22 cellular contexts compared by ENCODE assay signal in genomic region chr4:186710521-186711119, GRCh38. TPM values are rescaled to one million over a fixed set of nuclear protein-coding genes. Genes with fewer than 3 reads are reported as not detected.
DNase-seq lines count a peak whose midpoint lies in the region; ATAC-seq and TF ChIP-seq lines count a peak whose summit lies in the region.
"Had no signal": no experiment of that assay in that cellular context is flagged by ENCODE, and none has a peak within 500 bp of the region (broad histone marks: within the 10 kb centered on the region; RNA-seq: fewer than 3 reads in every experiment).

No MANE protein-coding gene starts in this region.

- TF ChIP-seq CTCF in heart left ventricle (IDR thresholded peaks at IDR 0.05), result no peak
- no peak for TF ChIP-seq CTCF in right atrium auricular region (IDR thresholded peaks at IDR 0.05)
- no peak for TF ChIP-seq CTCF in progenitor cell of endocrine pancreas (IDR thresholded peaks at IDR 0.05; ENCODE audit: unreplicated experiment)

- no peak for TF ChIP-seq POLR2A in heart left ventricle (IDR thresholded peaks at IDR 0.05)

- H3K36me3 ChIP-seq in heart left ventricle (peaks cover 0 to 36% (median 10%) of the 10 kb centered on the region in 9 donors), right atrium auricular region (peaks cover 17% of the 10 kb centered on the region)

- H3K27ac Mint-ChIP-seq in progenitor cell of endocrine pancreas, result peak overlapping the region; percentile 37
- H3K27ac Mint-ChIP-seq in stimulated activated effector memory CD8-positive, alpha-beta T cell treated with anti-CD3 and anti-CD28 coated beads, Interleukin-12 subunit alpha, Interleukin-12 subunit beta, amount 100 ng/mL, for 72 hours, result no peak overlapping the region
- H3K27ac Mint-ChIP-seq: B cell; CD4-positive, CD25-positive, alpha-beta regulatory T cell had no signal

- H3K27me3 Mint-ChIP-seq in progenitor cell of endocrine pancreas, result no peaks in the 10 kb centered on the region
- H3K27me3 Mint-ChIP-seq: B cell; CD4-positive, CD25-positive, alpha-beta regulatory T cell had no signal

- H3K4me3 ChIP-seq in heart left ventricle (no peak overlapping the region), right atrium auricular region (no peak overlapping the region)
- H3K4me3 ChIP-seq: GM23248, K562 had no signal

- H3K4me1 ChIP-seq in heart left ventricle, result peaks cover 0 to 74% (median 16%) of the 10 kb centered on the region in 12 donors
- H3K4me1 ChIP-seq in right atrium auricular region, result peaks cover 0 to 51% of the 10 kb centered on the region in 2 donors

- H3K27ac ChIP-seq in heart left ventricle (peak overlapping the region in 9 of 12 donors; percentile 27 to 77 (median 58)), right atrium auricular region (peak overlapping the region; percentile 70 to 80)
- H3K27ac ChIP-seq: GM23248 had no signal

- intact Hi-C loops in heart left ventricle (cut with DNase I), result no loop called here
- intact Hi-C loops in cardiac septum (cut with DNase I), result no loop called here
- intact Hi-C loops in left colon (cut with DNase I, micrococcal nuclease), result no loop called here

- no peaks in the 10 kb centered on the region for H3K9me3 ChIP-seq in heart left ventricle
- H3K9me3 ChIP-seq in right atrium auricular region, result no peaks in the 10 kb centered on the region
- H3K9me3 ChIP-seq: Caco-2 had no signal

- H3K36me3 Mint-ChIP-seq in progenitor cell of endocrine pancreas (ENCODE audit: insufficient read depth), result peaks cover 55% of the 10 kb centered on the region
- no peaks in the 10 kb centered on the region for H3K36me3 Mint-ChIP-seq in stimulated activated effector memory CD8-positive, alpha-beta T cell treated with anti-CD3 and anti-CD28 coated beads, Interleukin-12 subunit alpha, Interleukin-12 subunit beta, amount 100 ng/mL, for 72 hours
- H3K36me3 Mint-ChIP-seq: CD4-positive, CD25-positive, alpha-beta regulatory T cell had no signal

- H3K4me3 Mint-ChIP-seq in progenitor cell of endocrine pancreas (ENCODE audit: low read depth), result no peak overlapping the region
- H3K4me3 Mint-ChIP-seq in stimulated activated effector memory CD8-positive, alpha-beta T cell treated with anti-CD3 and anti-CD28 coated beads, Interleukin-12 subunit alpha, Interleukin-12 subunit beta, amount 100 ng/mL, for 72 hours, result no peak overlapping the region
- H3K4me3 Mint-ChIP-seq: B cell; CD4-positive, CD25-positive, alpha-beta regulatory T cell had no signal

- 33 to 43% (median 40%) methylated on average over 5 of the region's 5 CpGs for WGBS in heart left ventricle, 4 donors

- no peak for DNase-seq in heart left ventricle
- no peak for DNase-seq in cardiac septum (ENCODE audit: low spot score)
- DNase-seq in right atrium auricular region (ENCODE audit: low spot score), result no peak
- no peak for DNase-seq in progenitor cell of endocrine pancreas (ENCODE audit: low spot score, unreplicated experiment)
- DNase-seq in COR-L47 (lab: John Stamatoyannopoulos, UW), result no peak
- no peak for DNase-seq in stimulated activated effector memory CD8-positive, alpha-beta T cell treated with anti-CD3 and anti-CD28 coated beads, Interleukin-12 subunit alpha, Interleukin-12 subunit beta, amount 100 ng/mL, for 72 hours (ENCODE audit: low spot score in 2 of 2)
- no peak for DNase-seq in left colon
- DNase-seq: Caco-2; CD4-positive, CD25-positive, alpha-beta regulatory T cell; DMS153; GDM1; GM23248; NCI-H1105; NCI-H2081 treated with DMSO at 0.1 percent for 48 hours; NCI-H510A; NCI-H774; OCI-M1; RPMI8226 had no signal

- H3K9me3 Mint-ChIP-seq in progenitor cell of endocrine pancreas (ENCODE audit: low read depth), result peaks cover 8% of the 10 kb centered on the region
- peaks cover 8% of the 10 kb centered on the region for H3K9me3 Mint-ChIP-seq in stimulated activated effector memory CD8-positive, alpha-beta T cell treated with anti-CD3 and anti-CD28 coated beads, Interleukin-12 subunit alpha, Interleukin-12 subunit beta, amount 100 ng/mL, for 72 hours

- ATAC-seq in heart left ventricle (peak in 3 of 4 donors; percentile 13 to 33 (median 18)), left colon (no peak), GM19463 (IDR thresholded peaks at IDR 0.05; ENCODE audit: unreplicated experiment) (no peak)
- ATAC-seq in stimulated activated effector memory CD8-positive, alpha-beta T cell treated with anti-CD3 and anti-CD28 coated beads, Interleukin-12 subunit alpha, Interleukin-12 subunit beta, amount 100 ng/mL, for 72 hours, result no peak
- ATAC-seq: HCT116, K562 had no signal

- peaks cover 7% of the 10 kb centered on the region for H3K4me1 Mint-ChIP-seq in progenitor cell of endocrine pancreas (ENCODE audit: low read depth)
- H3K4me1 Mint-ChIP-seq in stimulated activated effector memory CD8-positive, alpha-beta T cell treated with anti-CD3 and anti-CD28 coated beads, Interleukin-12 subunit alpha, Interleukin-12 subunit beta, amount 100 ng/mL, for 72 hours, result no peaks in the 10 kb centered on the region
- H3K4me1 Mint-ChIP-seq: B cell; CD4-positive, CD25-positive, alpha-beta regulatory T cell had no signal

- H3K27me3 ChIP-seq in heart left ventricle (no peaks in the 10 kb centered on the region), right atrium auricular region (no peaks in the 10 kb centered on the region)

RNA-seq across cellular contexts. Expression of gene FAT1, which starts 13.0 kb away (rescaled TPM):
- total RNA-seq in heart left ventricle, result 100 to 1,000 TPM in 2 of 9 donors, 10 to 100 TPM in 7; 54.4 to 151 (median 76.4) TPM
- 10 to 100 TPM; 15.2 to 57.1 TPM for polyA plus RNA-seq in heart left ventricle
- total RNA-seq in cardiac septum, result 90.7 TPM
- total RNA-seq in right atrium auricular region, result 10 to 100 TPM; 70.3 to 89.5 TPM
- 263 and 264 TPM in 2 replicates for total RNA-seq in progenitor cell of endocrine pancreas
- total RNA-seq in left colon, result 100 to 1,000 TPM; 291 to 299 TPM
- total RNA-seq: CD4-positive, CD25-positive, alpha-beta regulatory T cell had no signal

Comparison
In these comparisons a context has a peak if more than half of its experiments do, and no peak if none do; other contexts are left out.
1. ATAC-seq: peak in heart left ventricle (3 of 4); none in stimulated activated effector memory CD8-positive, alpha-beta T cell treated with anti-CD3 and anti-CD28 coated beads, Interleukin-12 subunit alpha, Interleukin-12 subunit beta, amount 100 ng/mL, for 72 hours (single experiment), left colon (single experiment) and GM19463 (single experiment).